8 cellular contexts compared by ENCODE assay signal in genomic region chr9:76704601-76705204, GRCh38. TPM values are rescaled to one million over a fixed set of nuclear protein-coding genes. Genes with fewer than 3 reads are reported as not detected.
DNase-seq lines count a peak whose midpoint lies in the region; ATAC-seq and TF ChIP-seq lines count a peak whose summit lies in the region.

No MANE protein-coding gene starts in this region.

- TF ChIP-seq CTCF in Loucy (conservative IDR thresholded peaks at IDR 0.05; ENCODE audit: low read length) (peak; percentile 91), RWPE1 (conservative IDR thresholded peaks at IDR 0.05; ENCODE audit: low read depth) (peak; percentile 53), epithelial cell of proximal tubule (conservative IDR thresholded peaks at IDR 0.05; ENCODE audit: low read depth, low read length) (peak; percentile 63)

- CTCF ChIA-PET in RWPE1 (lab: Yijun Ruan, JAX) = interaction anchor here (0.6 to 2.1 kb wide), 13 partner anchors 9 to 737 kb away, joined by 3 to 12 read pairs (median 4); no protein-coding TSS in a partner anchor

- no peak overlapping the region for H3K9ac ChIP-seq in Loucy (ENCODE audit: low read depth, low read length, poor library complexity, severe bottlenecking)

- H3K27me3 ChIP-seq in Loucy (ENCODE audit: insufficient read depth, low read length, poor library complexity, severe bottlenecking) = peaks cover 2% of the 10 kb centered on the region

- peak overlapping the region; percentile 65 for H3K4me2 ChIP-seq in Loucy (ENCODE audit: low read depth, low read length, poor library complexity, severe bottlenecking)

- peak; percentile 22 for DNase-seq in DMS79 treated with DMSO at 0.1 percent for 48 hours (lab: John Stamatoyannopoulos, UW)
- DNase-seq in DMS79 (lab: John Stamatoyannopoulos, UW) = no peak
- peak; percentile 70 for DNase-seq in RWPE1 (ENCODE audit: low spot score)
- peak; percentile 57 for DNase-seq in epithelial cell of proximal tubule (ENCODE audit: low read depth)
- DNase-seq in mucosa of gallbladder (ENCODE audit: low spot score) = peak; percentile 18
- DNase-seq in stimulated activated naive CD4-positive, alpha-beta T cell treated with Interleukin-2 at 50 U/mL for 16 hours (lab: John Stamatoyannopoulos, UW) = no peak

- H3K27ac ChIP-seq in RWPE1 = no peak overlapping the region

- no peaks in the 10 kb centered on the region for H3K9me3 ChIP-seq in Loucy (ENCODE audit: insufficient read depth, low read depth, low read length)

- peak overlapping the region; percentile 58 for H3K4me3 ChIP-seq in Loucy (ENCODE audit: low read length, poor library complexity, severe bottlenecking)
- no peak overlapping the region for H3K4me3 ChIP-seq in epithelial cell of proximal tubule (ENCODE audit: low read depth, low read length)

- no peaks in the 10 kb centered on the region for H3K79me2 ChIP-seq in Loucy (ENCODE audit: insufficient read depth, low read length)

- no peaks in the 10 kb centered on the region for H3F3A ChIP-seq in Loucy (ENCODE audit: low read depth)

- H3K4me1 ChIP-seq in Loucy (ENCODE audit: insufficient read depth, low read length, poor library complexity, severe bottlenecking) = peaks cover 9% of the 10 kb centered on the region

- H3K9me2 ChIP-seq in Loucy (replicated peaks; ENCODE audit: low read depth, low read length) = no peaks in the 10 kb centered on the region

- POLR2A ChIA-PET in RWPE1 (lab: Yijun Ruan, JAX; ENCODE audit: low non-redundant PET) = no interaction called here

- H2AFZ ChIP-seq in Loucy (ENCODE audit: low read length) = peak overlapping the region; percentile 69

- H4K20me1 ChIP-seq in Loucy (ENCODE audit: insufficient read depth, low read length, poor library complexity, severe bottlenecking) = no peaks in the 10 kb centered on the region

- no peaks in the 10 kb centered on the region for H3K36me3 ChIP-seq in Loucy (ENCODE audit: insufficient read depth, low read length)

- no peak for ATAC-seq in HG02840 (IDR thresholded peaks at IDR 0.05; ENCODE audit: low FRiP score, unreplicated experiment)

RNA-seq across cellular contexts. Expression of gene PCA3, which starts 59.5 kb away (rescaled TPM):
- total RNA-seq in epithelial cell of proximal tubule (not detected in 2 replicates), mucosa of gallbladder (not detected)

Comparison
In these comparisons a context has a peak if more than half of its experiments do, and no peak if none do; other contexts are left out.
1. DNase-seq: peak in DMS79 treated with DMSO at 0.1 percent for 48 hours (single experiment), RWPE1 (single experiment), epithelial cell of proximal tubule (single experiment) and mucosa of gallbladder (single experiment); none in DMS79 (single experiment) and stimulated activated naive CD4-positive, alpha-beta T cell treated with Interleukin-2 at 50 U/mL for 16 hours (single experiment).
2. Peak in every context shown above with its lines, with median percentiles within 50 percentile points of each other: CTCF ChIP-seq.